In genomic region chr16:77722315-77723107, GRCh38 we compare ENCODE assay signal across 8 cellular contexts. TPM values are rescaled to one million over a fixed set of nuclear protein-coding genes. Genes with fewer than 3 reads are reported as not detected.
A peak's percentile ranks its signal among the peaks of the same experiment; 100 is the strongest.
DNase-seq lines count a peak whose midpoint lies in the region; ATAC-seq and TF ChIP-seq lines count a peak whose summit lies in the region.

NUDT7 (plus strand) TSS chr16:77722514; CDS start chr16:77722583, 69 bp downstream.

- TF ChIP-seq CTCF in mucosa of descending colon (IDR thresholded peaks at IDR 0.05), result no peak

- H3K36me3 ChIP-seq in HUES48 (ENCODE audit: control insufficient read depth, insufficient read depth, low read length), result no peaks in the 10 kb centered on the region
- no peaks in the 10 kb centered on the region for H3K36me3 ChIP-seq in mucosa of descending colon (ENCODE audit: low read depth)

- DNase-seq in DMS 273 (lab: John Stamatoyannopoulos, UW; ENCODE audit: unreplicated experiment) (peak; percentile 98), NOMO-1 treated with dmso at 0.1 percent for 144 hours (lab: John Stamatoyannopoulos, UW; ENCODE audit: unreplicated experiment) (peak; percentile 93), activated T-cell treated with anti-CD3 and anti-CD28 coated beads for 24 hours (ENCODE audit: low read depth) (peak; percentile 95), epithelial cell of prostate (ENCODE audit: low read depth, low spot score) (peak; percentile 76), mucosa of descending colon (peak; percentile 99 to 100 (median 100))
- peak; percentile 86 to 92 for DNase-seq in stimulated activated CD8-positive, alpha-beta memory T cell treated with anti-CD3 and anti-CD28 coated beads, Interleukin-4, amount 100 ng/mL, for 1 hour (ENCODE audit: low read depth in 2 of 2, low spot score in 1 of 2)

- H3K4me3 ChIP-seq in HUES48 (ENCODE audit: low read depth, low read length), result peak within 1 kb of the TSS; percentile 71
- H3K4me3 ChIP-seq in mucosa of descending colon, result peak within 1 kb of the TSS; percentile 35

- no peaks in the 10 kb centered on the region for H3K9me3 ChIP-seq in HUES48 (ENCODE audit: control insufficient read depth, insufficient read depth, low read length)
- no peaks in the 10 kb centered on the region for H3K9me3 ChIP-seq in mucosa of descending colon

- peak within 1 kb of the TSS; percentile 89 for H3K9ac ChIP-seq in HUES48 (ENCODE audit: low read depth, low read length)

- H3K27ac ChIP-seq in HUES48 (ENCODE audit: low read depth, low read length) (peak within 1 kb of the TSS; percentile 96), epithelial cell of prostate (peak within 1 kb of the TSS; percentile 56)

- H3K27me3 ChIP-seq in HUES48 (ENCODE audit: control insufficient read depth, insufficient read depth, low read length), result no peaks in the 10 kb centered on the region

- intact Hi-C loops in mucosa of descending colon (cut with DNase I, micrococcal nuclease), result no loop called here

- H3K4me1 ChIP-seq in HUES48 (ENCODE audit: control insufficient read depth, insufficient read depth, low read length) (peaks cover 5% of the 10 kb centered on the region; the same call in 1 of the 2 replicates), mucosa of descending colon (ENCODE audit: low read depth) (peaks cover 3% of the 10 kb centered on the region)

- ATAC-seq in GM21390 (IDR thresholded peaks at IDR 0.05; ENCODE audit: unreplicated experiment), result peak; percentile 87
- ATAC-seq in mucosa of descending colon, result peak; percentile 100

RNA-seq across cellular contexts. Expression of gene NUDT7, which starts in this region (rescaled TPM):
- total RNA-seq in mucosa of descending colon, result 10 to 100 TPM; 12.6 to 19.9 (median 14.8) TPM

Comparison
In these comparisons a context has a peak if more than half of its experiments do, and no peak if none do; other contexts are left out.
1. Peak in every context shown above with its lines: DNase-seq, ATAC-seq, H3K4me3 ChIP-seq and H3K27ac ChIP-seq.